26 cellular contexts compared by ENCODE assay signal in the genomic region with DNA sequence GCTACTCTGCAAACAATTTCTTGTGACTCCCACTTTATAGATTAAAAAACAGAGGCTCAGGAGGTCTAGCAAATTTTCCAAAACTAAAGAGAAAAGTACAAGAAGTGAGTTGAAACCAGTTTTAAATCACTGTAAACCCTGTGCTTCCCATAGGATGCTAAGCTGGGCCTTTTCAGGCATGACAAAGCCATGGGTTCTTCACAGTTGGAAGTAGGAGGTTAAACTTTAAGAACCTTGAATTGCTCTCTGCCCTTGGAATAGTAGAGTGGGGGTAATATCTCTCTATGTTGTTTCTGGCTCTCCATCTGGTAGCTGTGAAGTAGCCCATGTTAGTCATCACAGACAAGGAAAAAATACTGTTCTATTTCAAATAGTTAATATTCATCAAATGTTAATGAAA.
"Had no signal": no experiment of that assay in that cellular context is flagged by ENCODE, and none has a peak within 500 bp of the region (broad histone marks: within the 10 kb centered on the region; RNA-seq: fewer than 3 reads in every experiment).

No MANE protein-coding gene starts in this region.

- ATAC-seq: mucosa of descending colon; naive thymus-derived CD4-positive, alpha-beta T cell; natural killer cell treated with Interleukin-12 subunit alpha and Interleukin-12 subunit beta and Interleukin-15 and Interleukin-18, amount 100 ng/mL, for 72 hours; right cardiac atrium; sciatic nerve; stimulated activated naive B cell treated with anti-CD40 and anti-IgM and Interleukin-4, amounts not matched to agents 10 μg/mL and 1 μg/mL and 100 μg/mL, for 72 hours; upper lobe of right lung had no signal

- H3K27me3 ChIP-seq: ovary, suprapubic skin, tibial artery, upper lobe of right lung had no signal

- H3K9me3 ChIP-seq: mucosa of descending colon, ovary, suprapubic skin, thoracic aorta, tibial artery, upper lobe of right lung had no signal

- H3K4me1 Mint-ChIP-seq: immature natural killer cell, mesothelial cell of epicardium had no signal

- H3K27me3 Mint-ChIP-seq: naive thymus-derived CD4-positive, alpha-beta T cell; natural killer cell treated with Interleukin-12 subunit alpha and Interleukin-12 subunit beta and Interleukin-15 and Interleukin-18, amount 100 ng/mL, for 72 hours; progenitor cell of endocrine pancreas; stimulated activated naive B cell treated with anti-CD40 and anti-IgM and Interleukin-4, amounts not matched to agents 10 μg/mL and 1 μg/mL and 100 μg/mL, for 72 hours; stimulated activated naive CD8-positive, alpha-beta T cell treated with anti-CD3 and anti-CD28 coated beads, Interleukin-15, Interleukin-2, amounts not matched to agents 100 ng/mL and 50 ng/mL, for 24 hours had no signal

- H3K4me3 ChIP-seq: left ventricle myocardium inferior, lung, mucosa of descending colon, ovary, skin epidermis, suprapubic skin, thoracic aorta, tibial artery, upper lobe of right lung had no signal

- H3K27ac Mint-ChIP-seq: immature natural killer cell; mesothelial cell of epicardium; naive thymus-derived CD4-positive, alpha-beta T cell; natural killer cell treated with Interleukin-12 subunit alpha and Interleukin-12 subunit beta and Interleukin-15 and Interleukin-18, amount 100 ng/mL, for 72 hours; progenitor cell of endocrine pancreas; stimulated activated naive B cell treated with anti-CD40 and anti-IgM and Interleukin-4, amounts not matched to agents 10 μg/mL and 1 μg/mL and 100 μg/mL, for 72 hours; stimulated activated naive CD8-positive, alpha-beta T cell treated with anti-CD3 and anti-CD28 coated beads, Interleukin-15, Interleukin-2, amounts not matched to agents 100 ng/mL and 50 ng/mL, for 24 hours had no signal

- H3K4me3 Mint-ChIP-seq: immature natural killer cell; mesothelial cell of epicardium; naive thymus-derived CD4-positive, alpha-beta T cell; natural killer cell treated with Interleukin-12 subunit alpha and Interleukin-12 subunit beta and Interleukin-15 and Interleukin-18, amount 100 ng/mL, for 72 hours; stimulated activated naive B cell treated with anti-CD40 and anti-IgM and Interleukin-4, amounts not matched to agents 10 μg/mL and 1 μg/mL and 100 μg/mL, for 72 hours; stimulated activated naive CD8-positive, alpha-beta T cell treated with anti-CD3 and anti-CD28 coated beads, Interleukin-15, Interleukin-2, amounts not matched to agents 100 ng/mL and 50 ng/mL, for 24 hours had no signal

- H3K36me3 Mint-ChIP-seq: mesothelial cell of epicardium; stimulated activated naive B cell treated with anti-CD40 and anti-IgM and Interleukin-4, amounts not matched to agents 10 μg/mL and 1 μg/mL and 100 μg/mL, for 72 hours had no signal

- DNase-seq: hippocampal formation; immature natural killer cell; left ventricle myocardium inferior; mesendoderm; mucosa of descending colon; naive thymus-derived CD4-positive, alpha-beta T cell; ovary; retina; right cardiac atrium; stimulated activated CD4-positive, alpha-beta T cell treated with anti-CD3 and anti-CD28 coated beads, Interleukin-12 subunit alpha, Interleukin-12 subunit beta, amount 100 ng/mL, for 4 hours; stimulated activated CD4-positive, alpha-beta T cell treated with anti-CD3 and anti-CD28 coated beads, Interleukin-15, amount 100 ng/mL, for 24 hours; stimulated activated CD4-positive, alpha-beta T cell treated with anti-CD3 and anti-CD28 coated beads, Interleukin-2, amount 100 ng/mL, for 24 hours; stimulated activated CD4-positive, alpha-beta T cell treated with anti-CD3 and anti-CD28 coated beads, Interleukin-4, amount 100 ng/mL, for 1 hour; stimulated activated naive B cell treated with anti-CD40 and anti-IgM and Interleukin-4, amounts not matched to agents 10 μg/mL and 1 μg/mL and 100 μg/mL, for 72 hours; tibial artery; trophoblast cell; upper lobe of right lung had no signal

- H3K9me3 Mint-ChIP-seq: mesothelial cell of epicardium; stimulated activated naive B cell treated with anti-CD40 and anti-IgM and Interleukin-4, amounts not matched to agents 10 μg/mL and 1 μg/mL and 100 μg/mL, for 72 hours; stimulated activated naive CD8-positive, alpha-beta T cell treated with anti-CD3 and anti-CD28 coated beads, Interleukin-15, Interleukin-2, amounts not matched to agents 100 ng/mL and 50 ng/mL, for 24 hours had no signal

- H3K4me1 ChIP-seq: left ventricle myocardium inferior, suprapubic skin, tibial artery, upper lobe of right lung had no signal

- H3K36me3 ChIP-seq: left ventricle myocardium inferior, ovary, suprapubic skin, thoracic aorta, tibial artery, upper lobe of right lung had no signal
